In the genomic region with DNA sequence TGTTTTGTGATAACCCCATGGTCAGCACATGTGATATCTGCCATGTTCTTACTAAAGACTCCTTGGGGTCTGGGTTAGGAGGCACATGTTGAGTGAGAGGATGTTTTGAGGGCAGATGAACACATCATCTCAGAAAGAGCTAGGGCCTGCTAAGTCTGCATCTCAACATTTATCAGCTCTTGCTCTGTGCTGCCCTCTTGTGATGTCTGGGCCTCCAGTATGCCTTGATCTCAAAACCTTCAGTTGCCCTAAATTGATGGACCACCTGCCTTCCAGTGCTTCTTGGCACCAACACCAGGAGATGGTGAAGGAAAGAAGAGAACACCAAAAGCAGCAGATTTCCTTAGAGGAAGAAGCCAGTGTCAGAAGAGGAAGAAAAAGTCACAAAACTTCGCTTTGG, we compare ENCODE assay signal across 8 cellular contexts. TPM values are rescaled to one million over a fixed set of nuclear protein-coding genes. Genes with fewer than 3 reads are reported as not detected.
DNase-seq lines count a peak whose midpoint lies in the region; ATAC-seq, FAIRE-seq and TF ChIP-seq lines count a peak whose summit lies in the region.

No MANE protein-coding gene starts in this region.

- no peak overlapping the region for H3K4me3 Mint-ChIP-seq in CD14-positive monocyte

- H3K4me1 Mint-ChIP-seq in CD14-positive monocyte: no peaks in the 10 kb centered on the region

- H3K4me1 ChIP-seq in mucosa of descending colon (ENCODE audit: low read depth): no peaks in the 10 kb centered on the region

- peak; percentile 41 for TF ChIP-seq CTCF in GM10266 (IDR thresholded peaks at IDR 0.05; ENCODE audit: control insufficient read depth, insufficient read depth, low read depth, missing control alignments)
- TF ChIP-seq CTCF in astrocyte of the spinal cord (IDR thresholded peaks at IDR 0.05; ENCODE audit: low read depth, low read length): peak; percentile 64
- no peak for TF ChIP-seq CTCF in mucosa of descending colon (IDR thresholded peaks at IDR 0.05)
- no peak for TF ChIP-seq CTCF in CD14-positive monocyte (IDR thresholded peaks at IDR 0.05)

- TF ChIP-seq POLR2A in H54 (IDR thresholded peaks at IDR 0.05; ENCODE audit: low read depth, low read length): no peak

- no peak for FAIRE-seq in H54 (lab: Jason Lieb, UNC)

- H3K9me3 Mint-ChIP-seq in CD14-positive monocyte: peaks cover 0 to 2% (median 0%) of the 10 kb centered on the region in 7 donors

- in situ Hi-C loops in astrocyte of the spinal cord (cut with HindIII; ENCODE audit: low sequenced_read_pairs): no loop called here

- H3K9me3 ChIP-seq in mucosa of descending colon: no peaks in the 10 kb centered on the region

- intact Hi-C loops in mucosa of descending colon (cut with DNase I, micrococcal nuclease) (no loop called here), CD14-positive monocyte (cut with micrococcal nuclease) (no loop called here)

- no peak overlapping the region for H3K4me3 ChIP-seq in astrocyte of the spinal cord (ENCODE audit: low read depth, low read length)
- H3K4me3 ChIP-seq in mucosa of descending colon: no peak overlapping the region

- H3K27me3 Mint-ChIP-seq in CD14-positive monocyte (ENCODE audit: low read depth in 3 of 3): no peaks in the 10 kb centered on the region

- no peaks in the 10 kb centered on the region for H3K36me3 ChIP-seq in mucosa of descending colon (ENCODE audit: low read depth)

- H3K36me3 Mint-ChIP-seq in CD14-positive monocyte: no peaks in the 10 kb centered on the region

- DNase-seq in GM10266 (ENCODE audit: extremely low spot score): peak; percentile 7
- DNase-seq in LHCN-M2 (ENCODE audit: low read depth): peak; percentile 56
- DNase-seq in astrocyte of the spinal cord (ENCODE audit: low read depth, low spot score): no peak
- DNase-seq in mucosa of descending colon: peak in 1 of 3 donors; percentile 47
- no peak for DNase-seq in H54 (ENCODE audit: insufficient read length, low spot score)
- DNase-seq in HK-2 (ENCODE audit: unreplicated experiment): no peak
- no peak for DNase-seq in CD14-positive monocyte (ENCODE audit: low spot score)

- ATAC-seq in mucosa of descending colon (peak; percentile 54), GM18873 (IDR thresholded peaks at IDR 0.05; ENCODE audit: low FRiP score, unreplicated experiment) (no peak)

- no peak overlapping the region for H3K27ac Mint-ChIP-seq in CD14-positive monocyte

RNA-seq across cellular contexts. Expression of a gene that starts 22.5 kb away (rescaled TPM):
- total RNA-seq in LHCN-M2 (2014; rRNA removed): 8.6 and 11.8 TPM in 2 replicates
- 5.4 TPM for polyA plus RNA-seq in LHCN-M2 (2012)
- total RNA-seq in mucosa of descending colon: 10 to 100 TPM; 41.4 to 48.8 (median 48.4) TPM
- under 1 TPM in 1 of 2 donors, not detected in 1; 0.10 TPM for polyA plus RNA-seq in CD14-positive monocyte

Comparison
In these comparisons a context has a peak if more than half of its experiments do, and no peak if none do; other contexts are left out.
1. DNase-seq: peak in GM10266 (single experiment) and LHCN-M2 (single experiment); none in astrocyte of the spinal cord (single experiment), H54 (single experiment), HK-2 (single experiment) and CD14-positive monocyte (single experiment).
2. CTCF ChIP-seq: peak in GM10266 (single experiment) and astrocyte of the spinal cord (single experiment); none in mucosa of descending colon (single experiment) and CD14-positive monocyte (single experiment).